In the genomic region with DNA sequence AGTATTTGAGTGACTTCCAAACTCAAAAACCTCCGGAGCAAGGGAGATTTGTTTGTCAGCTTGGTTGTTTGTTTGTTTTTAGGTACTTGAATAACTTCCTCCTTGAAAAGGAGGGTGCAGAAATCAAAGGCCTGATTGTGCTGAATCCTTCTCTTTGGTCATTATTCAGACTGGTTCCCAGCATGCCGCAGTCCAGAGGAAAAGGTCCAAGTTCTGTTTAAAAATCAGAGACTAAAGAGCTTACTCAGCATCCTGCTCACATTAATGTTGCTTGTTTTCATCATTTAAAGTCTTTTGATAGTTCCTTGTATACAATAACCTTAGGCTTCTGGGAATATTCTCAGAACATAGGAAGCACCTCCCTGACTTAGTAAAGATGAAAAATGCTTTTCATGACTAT, we compare ENCODE assay signal across 19 cellular contexts. TPM values are rescaled to one million over a fixed set of nuclear protein-coding genes. Genes with fewer than 3 reads are reported as not detected.
"Had no signal": no experiment of that assay in that cellular context is flagged by ENCODE, and none has a peak within 500 bp of the region (broad histone marks: within the 10 kb centered on the region; RNA-seq: fewer than 3 reads in every experiment).

No MANE protein-coding gene starts in this region.

- ATAC-seq: activated naive CD8-positive, alpha-beta T cell treated with anti-CD3 and anti-CD28 coated beads, Interleukin-2, amount 50 U/mL, for 24 hours; effector memory CD8-positive, alpha-beta T cell; sciatic nerve; T-cell had no signal

- FAIRE-seq: astrocyte had no signal

- H3K9me3 Mint-ChIP-seq: activated naive CD8-positive, alpha-beta T cell treated with anti-CD3 and anti-CD28 coated beads, Interleukin-2, amount 50 U/mL, for 24 hours; effector memory CD8-positive, alpha-beta T cell; nephron progenitor cell; type B pancreatic cell had no signal

- H3K36me3 Mint-ChIP-seq: T-cell, type B pancreatic cell had no signal

- DNase-seq: activated CD4-positive, alpha-beta T cell treated with anti-CD3 and anti-CD28 coated beads for 4 hours; activated CD8-positive, alpha-beta memory T cell treated with anti-CD3 and anti-CD28 coated beads, Interleukin-2, amount 50 U/mL, for 48 hours; activated CD8-positive, alpha-beta T cell treated with anti-CD3 and anti-CD28 coated beads, Interleukin-2, amount 10 ng/mL, durations not matched to agents 7 days and 5 days; activated naive CD4-positive, alpha-beta T cell treated with Interleukin-2 at 50 U/mL for 16 hours; activated naive CD8-positive, alpha-beta T cell treated with anti-CD3 and anti-CD28 coated beads, Interleukin-2, amount 50 U/mL, for 24 hours; effector memory CD8-positive, alpha-beta T cell; islet precursor cell; left lung; nephron progenitor cell; spleen; stimulated activated CD4-positive, alpha-beta T cell treated with anti-CD3 and anti-CD28 coated beads, Interleukin-2, amount 100 ng/mL, for 24 hours; stimulated activated naive CD4-positive, alpha-beta T cell; T-cell; T1000 had no signal

- H3K27ac Mint-ChIP-seq: activated CD8-positive, alpha-beta T cell treated with anti-CD3 and anti-CD28 coated beads, Interleukin-2, amount 10 ng/mL, durations not matched to agents 7 days and 5 days; activated naive CD8-positive, alpha-beta T cell treated with anti-CD3 and anti-CD28 coated beads, Interleukin-2, amount 50 U/mL, for 24 hours; effector memory CD8-positive, alpha-beta T cell; nephron progenitor cell; progenitor cell of endocrine pancreas; T-cell; type B pancreatic cell had no signal

- H3K4me3 Mint-ChIP-seq: activated CD8-positive, alpha-beta T cell treated with anti-CD3 and anti-CD28 coated beads, Interleukin-2, amount 10 ng/mL, durations not matched to agents 7 days and 5 days; effector memory CD8-positive, alpha-beta T cell; T-cell had no signal

- H3K27ac ChIP-seq: cardiac muscle cell, left lung, spleen had no signal

RNA-seq across cellular contexts. Expression of a gene that starts 1.0 kb away (rescaled TPM):
- total RNA-seq: activated CD8-positive, alpha-beta T cell treated with anti-CD3 and anti-CD28 coated beads, Interleukin-2, amount 10 ng/mL, durations not matched to agents 7 days and 5 days; cardiac muscle cell had no signal
